In the genomic region with DNA sequence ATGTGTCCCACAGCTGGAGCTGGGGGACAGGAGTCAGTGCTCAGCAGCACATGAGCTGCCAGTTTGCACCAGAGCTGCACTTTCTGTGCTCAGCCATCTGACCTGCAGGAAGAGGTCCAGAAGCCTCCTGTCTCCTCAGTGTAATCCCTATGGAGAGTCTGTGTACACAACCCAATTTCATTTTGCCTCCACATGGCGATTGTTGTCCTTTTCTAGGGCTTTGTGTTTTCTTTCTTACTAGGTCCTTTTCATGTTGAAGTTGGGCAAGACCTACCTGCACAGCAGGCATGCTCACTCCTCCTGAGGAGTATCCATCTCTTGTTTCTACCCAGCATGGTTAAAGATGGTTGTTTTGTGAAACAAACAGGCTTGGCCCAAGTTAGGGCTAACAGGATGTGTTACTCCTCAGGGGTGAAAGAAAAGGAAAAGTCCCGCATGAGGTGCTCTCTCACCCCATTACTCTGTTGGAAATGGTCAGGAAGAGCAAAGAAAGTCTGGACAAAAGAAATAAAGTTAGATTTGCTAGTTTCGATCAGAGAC, we compare ENCODE assay signal across 25 cellular contexts.
"Had no signal": no experiment of that assay in that cellular context is flagged by ENCODE, and none has a peak within 500 bp of the region (broad histone marks: within the 10 kb centered on the region; RNA-seq: fewer than 3 reads in every experiment).

No MANE protein-coding gene starts in this region.

- H3K27me3 Mint-ChIP-seq: activated B cell treated with CpG ODN at 0.5 μM for 24 hours; activated naive CD4-positive, alpha-beta T cell treated with anti-CD3 and anti-CD28 coated beads, Interleukin-2, amount 50 U/mL, for 24 hours; activated T-cell treated with anti-CD3 and anti-CD28 coated beads, Interleukin-2, amount 50 U/mL, for 24 hours had no signal

- H3K9me3 Mint-ChIP-seq: activated naive CD4-positive, alpha-beta T cell treated with anti-CD3 and anti-CD28 coated beads, Interleukin-2, amount 50 U/mL, for 24 hours; activated T-cell treated with anti-CD3 and anti-CD28 coated beads, Interleukin-2, amount 50 U/mL, for 24 hours; activated T-helper 1 cell treated with anti-CD3 and anti-CD28 coated beads, Interleukin-12 subunit alpha, Interleukin-12 subunit beta, Interleukin-2, Interleukin-4 antibody, amounts not matched to agents 30 ng/mL and 10 ng/mL and 1 ng/mL, durations not matched to agents 14 hours and 24 hours and 36 hours had no signal

- ATAC-seq: activated CD8-positive, alpha-beta memory T cell treated with anti-CD3 and anti-CD28 coated beads, Interleukin-2, amount 10 ng/mL, durations not matched to agents 7 days and 5 days; T-helper 17 cell had no signal

- DNase-seq: activated B cell treated with CpG ODN at 0.5 μM for 24 hours; activated CD4-positive, alpha-beta T cell treated with anti-CD3 and anti-CD28 coated beads for 1 hour; activated CD4-positive, alpha-beta T cell treated with anti-CD3 and anti-CD28 coated beads, Interleukin-2, amount 10 ng/mL, durations not matched to agents 24 days and 14 days; activated CD4-positive, alpha-beta T cell treated with anti-CD3 and anti-CD28 coated beads, Interleukin-2, amount 50 U/mL, for 48 hours; activated CD8-positive, alpha-beta memory T cell treated with anti-CD3 and anti-CD28 coated beads, Interleukin-2, amount 10 ng/mL, durations not matched to agents 7 days and 5 days; activated effector memory CD4-positive, alpha-beta T cell treated with Interleukin-2 at 50 U/mL for 16 hours; activated naive CD4-positive, alpha-beta T cell; activated T-cell treated with anti-CD3 and anti-CD28 coated beads, Interleukin-2, amount 50 U/mL, for 24 hours; aorta; central memory CD4-positive, alpha-beta T cell; MM.1S; NCI-H1105; NCI-H1436; NCI-H187; NCI-H2081; NCI-H2171; NCI-H2227 treated with DMSO at 0.1 percent for 48 hours; NCI-H510A; NCI-H526 treated with DMSO at 0.1 percent for 48 hours; NCI-H82; SIG-M5; T-helper 17 cell; T-helper 9 cell had no signal

- H3K4me1 Mint-ChIP-seq: activated B cell treated with CpG ODN at 0.5 μM for 24 hours; activated CD4-positive, alpha-beta T cell treated with anti-CD3 and anti-CD28 coated beads, Interleukin-2, amount 10 ng/mL, durations not matched to agents 24 days and 14 days; activated naive CD4-positive, alpha-beta T cell treated with anti-CD3 and anti-CD28 coated beads, Interleukin-2, amount 50 U/mL, for 24 hours had no signal

- H3K4me3 Mint-ChIP-seq: activated B cell treated with CpG ODN at 0.5 μM for 24 hours; activated CD4-positive, alpha-beta T cell treated with anti-CD3 and anti-CD28 coated beads, Interleukin-2, amount 10 ng/mL, durations not matched to agents 24 days and 14 days; activated CD8-positive, alpha-beta memory T cell treated with anti-CD3 and anti-CD28 coated beads, Interleukin-2, amount 10 ng/mL, durations not matched to agents 7 days and 5 days; activated naive CD4-positive, alpha-beta T cell treated with anti-CD3 and anti-CD28 coated beads, Interleukin-2, amount 50 U/mL, for 24 hours; activated T-cell treated with anti-CD3 and anti-CD28 coated beads, Interleukin-2, amount 50 U/mL, for 24 hours; activated T-helper 1 cell treated with anti-CD3 and anti-CD28 coated beads, Interleukin-12 subunit alpha, Interleukin-12 subunit beta, Interleukin-2, Interleukin-4 antibody, amounts not matched to agents 30 ng/mL and 10 ng/mL and 1 ng/mL, durations not matched to agents 14 hours and 24 hours and 36 hours; T-helper 17 cell had no signal

- H3K27ac Mint-ChIP-seq: activated B cell treated with CpG ODN at 0.5 μM for 24 hours; activated CD4-positive, alpha-beta T cell treated with anti-CD3 and anti-CD28 coated beads, Interleukin-2, amount 10 ng/mL, durations not matched to agents 24 days and 14 days; activated CD8-positive, alpha-beta memory T cell treated with anti-CD3 and anti-CD28 coated beads, Interleukin-2, amount 10 ng/mL, durations not matched to agents 7 days and 5 days; activated naive CD4-positive, alpha-beta T cell treated with anti-CD3 and anti-CD28 coated beads, Interleukin-2, amount 50 U/mL, for 24 hours; activated T-cell treated with anti-CD3 and anti-CD28 coated beads, Interleukin-2, amount 50 U/mL, for 24 hours; activated T-helper 1 cell treated with anti-CD3 and anti-CD28 coated beads, Interleukin-12 subunit alpha, Interleukin-12 subunit beta, Interleukin-2, Interleukin-4 antibody, amounts not matched to agents 30 ng/mL and 10 ng/mL and 1 ng/mL, durations not matched to agents 14 hours and 24 hours and 36 hours; T-helper 17 cell had no signal

- H3K36me3 Mint-ChIP-seq: activated CD8-positive, alpha-beta memory T cell treated with anti-CD3 and anti-CD28 coated beads, Interleukin-2, amount 10 ng/mL, durations not matched to agents 7 days and 5 days; activated naive CD4-positive, alpha-beta T cell treated with anti-CD3 and anti-CD28 coated beads, Interleukin-2, amount 50 U/mL, for 24 hours had no signal
